Comparison of ENCODE assay signal across 8 cellular contexts in genomic region chr11:66082936-66083698, GRCh38. TPM values are rescaled to one million over a fixed set of nuclear protein-coding genes. Genes with fewer than 3 reads are reported as not detected.
DNase-seq lines count a peak whose midpoint lies in the region; ATAC-seq and TF ChIP-seq lines count a peak whose summit lies in the region.
"Had no signal": no experiment of that assay in that cellular context is flagged by ENCODE, and none has a peak within 500 bp of the region (broad histone marks: within the 10 kb centered on the region; RNA-seq: fewer than 3 reads in every experiment).

No MANE protein-coding gene starts in this region.

- no peak overlapping the region for H3K4me3 ChIP-seq in skin epidermis
- H3K4me3 ChIP-seq in upper lobe of right lung: no peak overlapping the region

- no peak for ATAC-seq in upper lobe of right lung

- H3K9me3 Mint-ChIP-seq in IgD-negative memory B cell: no peaks in the 10 kb centered on the region

- H3K9me3 ChIP-seq in upper lobe of right lung: no peaks in the 10 kb centered on the region

- H3K4me3 Mint-ChIP-seq in IgD-negative memory B cell: peak overlapping the region in 3 of 4 donors; percentile 19 to 65 (median 56)

- DNase-seq in NCI-H524 treated with DMSO at 0.1 percent for 48 hours (lab: John Stamatoyannopoulos, UW): peak; percentile 47
- peak; percentile 56 for DNase-seq in cerebellar cortex (ENCODE audit: low spot score)
- no peak for DNase-seq in activated effector memory CD4-positive, alpha-beta T cell treated with anti-CD3 and anti-CD28 coated beads, Interleukin-2, amount 50 U/mL, for 16 hours
- no peak for DNase-seq in upper lobe of right lung
- DNase-seq in H4 (ENCODE audit: low spot score): no peak
- DNase-seq: activated gamma-delta T cell treated with Interleukin-2 at 50 U/mL for 16 hours had no signal

- H3K4me1 Mint-ChIP-seq in IgD-negative memory B cell: peaks cover 68 to 80% (median 77%) of the 10 kb centered on the region in 3 donors

- H3K36me3 ChIP-seq in upper lobe of right lung: no peaks in the 10 kb centered on the region

- H3K36me3 Mint-ChIP-seq in IgD-negative memory B cell: peaks cover 4% of the 10 kb centered on the region

- H3K27ac ChIP-seq in skin epidermis (peak overlapping the region in 11 of 21 experiments; percentile 16 to 89 (median 77)), upper lobe of right lung (no peak overlapping the region)

- intact Hi-C loops in upper lobe of right lung (cut with DNase I): no loop called here

- no peaks in the 10 kb centered on the region for H3K27me3 Mint-ChIP-seq in IgD-negative memory B cell

- no peaks in the 10 kb centered on the region for H3K27me3 ChIP-seq in upper lobe of right lung

- TF ChIP-seq CTCF in upper lobe of right lung (IDR thresholded peaks at IDR 0.05): no peak

- H3K4me1 ChIP-seq in upper lobe of right lung: peaks cover 45% of the 10 kb centered on the region

- H3K27ac Mint-ChIP-seq in IgD-negative memory B cell: peak overlapping the region; percentile 69 to 94 (median 71)

RNA-seq across cellular contexts. Expression of gene PACS1, which starts 13.0 kb away (rescaled TPM):
- 72.9 TPM for polyA plus RNA-seq in IgD-negative memory B cell
- total RNA-seq in upper lobe of right lung: 55.9 TPM
- 7.6 and 8.9 TPM in 2 replicates for total RNA-seq in H4 (2014; rRNA removed; shearing (Covaris generic))

RNA-seq across cellular contexts. Expression of gene SF3B2, which starts 31.0 kb away (rescaled TPM):
- 91.8 TPM for polyA plus RNA-seq in IgD-negative memory B cell
- total RNA-seq in upper lobe of right lung: 149 TPM
- total RNA-seq in H4 (2014; rRNA removed; shearing (Covaris generic)): 135 and 140 TPM in 2 replicates

RNA-seq across cellular contexts. Expression of gene GAL3ST3, which starts 34.2 kb away (rescaled TPM):
- polyA plus RNA-seq in IgD-negative memory B cell: not detected
- total RNA-seq in upper lobe of right lung: not detected
- not detected in 2 replicates for total RNA-seq in H4 (2014; rRNA removed; shearing (Covaris generic))

RNA-seq across cellular contexts. Expression of gene CATSPER1, which starts 56.8 kb away (rescaled TPM):
- not detected for polyA plus RNA-seq in IgD-negative memory B cell
- total RNA-seq in upper lobe of right lung: 3.4 TPM
- 2.6 and 4.6 TPM in 2 replicates for total RNA-seq in H4 (2014; rRNA removed; shearing (Covaris generic))

Comparison
In these comparisons a context has a peak if more than half of its experiments do, and no peak if none do; other contexts are left out.
1. DNase-seq: peak in NCI-H524 treated with DMSO at 0.1 percent for 48 hours (single experiment) and cerebellar cortex (single experiment); none in activated effector memory CD4-positive, alpha-beta T cell treated with anti-CD3 and anti-CD28 coated beads, Interleukin-2, amount 50 U/mL, for 16 hours (single experiment), upper lobe of right lung (single experiment) and H4 (single experiment).